9 cellular contexts compared by ENCODE assay signal in genomic region chr5:132394681-132395259, GRCh38. TPM values are rescaled to one million over a fixed set of nuclear protein-coding genes. Genes with fewer than 3 reads are reported as not detected.
A peak's percentile ranks its signal among the peaks of the same experiment; 100 is the strongest.
DNase-seq lines count a peak whose midpoint lies in the region; ATAC-seq, FAIRE-seq and TF ChIP-seq lines count a peak whose summit lies in the region.
"Had no signal": no experiment of that assay in that cellular context is flagged by ENCODE, and none has a peak within 500 bp of the region (broad histone marks: within the 10 kb centered on the region; RNA-seq: fewer than 3 reads in every experiment).

No MANE protein-coding gene starts in this region.

- H3K36me3 ChIP-seq in kidney epithelial cell (ENCODE audit: control insufficient read depth, insufficient read depth, low read length) (no peaks in the 10 kb centered on the region), MM.1S (replicated peaks; ENCODE audit: insufficient read depth, low read length) (no peaks in the 10 kb centered on the region), HepG2 (replicated peaks in 1 of 2; ENCODE audit: control insufficient read depth in 1 of 2, insufficient read depth in 2 of 2, low read length in 2 of 2) (peaks cover 1 to 4% of the 10 kb centered on the region in 2 experiments; a peak in 4 of 5 replicates), heart left ventricle (peaks cover 0 to 46% (median 26%) of the 10 kb centered on the region in 9 donors)

- H4K20me1 ChIP-seq in MM.1S (ENCODE audit: insufficient read depth, low read length) (no peaks in the 10 kb centered on the region), HepG2 (ENCODE audit: insufficient read depth, low read length) (no peaks in the 10 kb centered on the region)

- no peak overlapping the region for H3K27ac ChIP-seq in MM.1S (ENCODE audit: low read length)
- no peak overlapping the region for H3K27ac ChIP-seq in HepG2 (ENCODE audit: extremely low read length, insufficient read depth, low read length)
- peak overlapping the region in 1 of 12 donors; percentile 50 for H3K27ac ChIP-seq in heart left ventricle
- H3K27ac ChIP-seq: gastrocnemius medialis had no signal

- DNase-seq in GM10248 (ENCODE audit: extremely low spot score): peak; percentile 38
- peak; percentile 87 for DNase-seq in NCI-H1105 treated with DMSO at 0.1 percent for 48 hours (lab: John Stamatoyannopoulos, UW)
- peak; percentile 65 for DNase-seq in kidney epithelial cell (ENCODE audit: low read depth)
- DNase-seq in MM.1S: no peak
- DNase-seq in HepG2 (ENCODE audit: low spot score): no peak
- no peak for DNase-seq in heart left ventricle
- DNase-seq: gastrocnemius medialis had no signal

- intact Hi-C loops in HepG2 (cut with micrococcal nuclease; ENCODE audit: unreplicated experiment) (no loop called here), heart left ventricle (cut with DNase I) (no loop called here)

- no peaks in the 10 kb centered on the region for H3K4me1 ChIP-seq in MM.1S (ENCODE audit: low read length)
- peaks cover 10% of the 10 kb centered on the region for H3K4me1 ChIP-seq in HepG2 (ENCODE audit: insufficient read depth, low read length)
- peaks cover 0 to 13% (median 7%) of the 10 kb centered on the region in 12 donors for H3K4me1 ChIP-seq in heart left ventricle
- H3K4me1 ChIP-seq: gastrocnemius medialis had no signal

- no peak overlapping the region for H3K9ac ChIP-seq in MM.1S (ENCODE audit: low read length)
- H3K9ac ChIP-seq in HepG2 (ENCODE audit: insufficient read depth, low read depth, low read length): no peak overlapping the region

- TF ChIP-seq EP300 in HepG2 (IDR thresholded peaks at IDR 0.05; ENCODE audit: low read depth in 2 of 2, low read length in 2 of 2) (no peak), HepG2 (CRISPR knock-in tag; IDR thresholded peaks at IDR 0.05; ENCODE audit: borderline replicate concordance) (no peak)

- TF ChIP-seq RAD21 in HepG2 (CRISPR knock-in tag; IDR thresholded peaks at IDR 0.05): no peak

- TF ChIP-seq CTCF in GM10248 (IDR thresholded peaks at IDR 0.05; ENCODE audit: control extremely low read depth, extremely low read depth, low read depth, missing control alignments) (no peak), kidney epithelial cell (IDR thresholded peaks at IDR 0.05; ENCODE audit: insufficient read depth, low read length, poor library complexity, severe bottlenecking) (no peak), MM.1S (IDR thresholded peaks at IDR 0.05; ENCODE audit: low read length) (no peak), HepG2 (CRISPR knock-in tag; IDR thresholded peaks at IDR 0.05) (no peak), heart left ventricle (IDR thresholded peaks at IDR 0.05) (no peak)

- H2AFZ ChIP-seq in MM.1S (ENCODE audit: low read length): no peak overlapping the region
- H2AFZ ChIP-seq in HepG2 (ENCODE audit: low read length): no peak overlapping the region

- ATAC-seq in GM21529 (IDR thresholded peaks at IDR 0.05; ENCODE audit: unreplicated experiment) (peak; percentile 85), HG03439 (IDR thresholded peaks at IDR 0.05; ENCODE audit: unreplicated experiment) (no peak), HepG2 (no peak), heart left ventricle (no peak)
- ATAC-seq: gastrocnemius medialis had no signal

- H3K27me3 ChIP-seq in kidney epithelial cell (ENCODE audit: control insufficient read depth, insufficient read depth, low read length) (no peaks in the 10 kb centered on the region), MM.1S (replicated peaks; ENCODE audit: insufficient read depth, low read length) (no peaks in the 10 kb centered on the region), HepG2 (ENCODE audit: control insufficient read depth in 1 of 2, insufficient read depth in 2 of 2, low read length in 2 of 2) (no peaks in the 10 kb centered on the region), heart left ventricle (no peaks in the 10 kb centered on the region)
- H3K27me3 ChIP-seq: gastrocnemius medialis had no signal

- H3F3A ChIP-seq in MM.1S (ENCODE audit: insufficient read depth, low read length): no peaks in the 10 kb centered on the region

- H3K9me3 ChIP-seq in MM.1S (replicated peaks; ENCODE audit: insufficient read depth, low read length) (no peaks in the 10 kb centered on the region), HepG2 (ENCODE audit: low read length) (no peaks in the 10 kb centered on the region), heart left ventricle (no peaks in the 10 kb centered on the region)
- H3K9me3 ChIP-seq: gastrocnemius medialis had no signal

- no peak overlapping the region for H3K4me2 ChIP-seq in MM.1S (ENCODE audit: low read depth, low read length)
- H3K4me2 ChIP-seq in HepG2 (ENCODE audit: low read depth, low read length): no peak overlapping the region

- TF ChIP-seq POLR2A in HepG2 (IDR thresholded peaks at IDR 0.05; ENCODE audit: insufficient read depth in 1 of 2, low read depth in 2 of 2, low read length in 2 of 2): no peak
- TF ChIP-seq POLR2A in heart left ventricle (IDR thresholded peaks at IDR 0.05): no peak

- H3K9me2 ChIP-seq in MM.1S (replicated peaks; ENCODE audit: insufficient read depth, low read length): no peaks in the 10 kb centered on the region

- H3K4me3 ChIP-seq in kidney epithelial cell (ENCODE audit: low read depth, low read length) (no peak overlapping the region), MM.1S (ENCODE audit: low read length) (no peak overlapping the region), HepG2 (replicated peaks in 1 of 3; ENCODE audit: insufficient read depth in 1 of 3, low read depth in 2 of 3, low read length in 3 of 3) (no peak overlapping the region), heart left ventricle (no peak overlapping the region)
- H3K4me3 ChIP-seq: gastrocnemius medialis had no signal

- H3K79me2 ChIP-seq in MM.1S (ENCODE audit: low read length): no peaks in the 10 kb centered on the region
- H3K79me2 ChIP-seq in HepG2 (ENCODE audit: insufficient read depth, low read length): no peaks in the 10 kb centered on the region

- CTCF ChIA-PET in GM10248 (lab: Yijun Ruan, JAX) (interaction anchor here (0.8 to 11.9 kb wide), 10 partner anchors 8 to 134 kb away, joined by 3 to 255 read pairs (median 4); partner anchors contain the start of gene IRF1), HepG2 (lab: Yijun Ruan, JAX; ENCODE audit: low intra/inter-chr PET ratio, low total read pairs) (no interaction called here)

- BruUV-seq in HepG2 (replicated peaks; lab: Mats Ljungman, UMichigan): no TSS peak

- POLR2A ChIA-PET in GM10248 (lab: Yijun Ruan, JAX) (no interaction called here), HepG2 (lab: Yijun Ruan, JAX) (interaction anchor here (1.2 kb wide), 1 partner anchor 16 kb away, joined by 3 read pairs; no protein-coding TSS in a partner anchor)

- no peak for FAIRE-seq in HepG2 (lab: Jason Lieb, UNC)

- WGBS in HepG2 (ENCODE audit: low lambda C conversion rate): 90% methylated on average over 4 of the region's 4 CpGs
- WGBS in heart left ventricle, 4 donors: 81 to 87% (median 83%) methylated on average over 4 of the region's 4 CpGs

- in situ Hi-C loops in HepG2 (cut with HindIII; ENCODE audit: extremely low pct_ligation_motif_present, low pct_unique_long_range_greater_than_20kb): loop anchor here (25.0 kb wide), 1 partner anchor 268 kb away; the partner anchor contains the start of genes IL13 and IL4

TF ChIP-seq in HepG2, 621 proteins besides CTCF, POLR2A, EP300 and RAD21 (continues in another document):
- no peak for TF ChIP-seq IRX3 (CRISPR knock-in tag; IDR thresholded peaks at IDR 0.05; ENCODE audit: borderline replicate concordance, low read depth)
- TF ChIP-seq NFE2L1 (CRISPR knock-in tag; IDR thresholded peaks at IDR 0.05; ENCODE audit: borderline replicate concordance): no peak
- no peak for TF ChIP-seq POLR2AphosphoS5 (IDR thresholded peaks at IDR 0.05; ENCODE audit: low read depth, low read length)
- no peak for TF ChIP-seq TEAD3 (CRISPR knock-in tag; optimal IDR thresholded peaks at IDR 0.05; ENCODE audit: borderline replicate concordance)
- TF ChIP-seq NFYC (CRISPR knock-in tag; IDR thresholded peaks at IDR 0.05): no peak
- no peak for TF ChIP-seq BRD4 (CRISPR knock-in tag; IDR thresholded peaks at IDR 0.05)
- TF ChIP-seq ZNF564 (CRISPR knock-in tag; IDR thresholded peaks at IDR 0.05): no peak
- TF ChIP-seq ZNF740 (CRISPR knock-in tag; IDR thresholded peaks at IDR 0.05): no peak
- no peak for TF ChIP-seq HDAC2 (CRISPR knock-in tag; IDR thresholded peaks at IDR 0.05)
- no peak for TF ChIP-seq GLI4 (CRISPR knock-in tag; IDR thresholded peaks at IDR 0.05; ENCODE audit: borderline replicate concordance)
- no peak for TF ChIP-seq ZNF326 (CRISPR knock-in tag; IDR thresholded peaks at IDR 0.05; ENCODE audit: borderline replicate concordance)
- TF ChIP-seq AHR (CRISPR knock-in tag; IDR thresholded peaks at IDR 0.05): no peak

RNA-seq across cellular contexts. Expression of gene SLC22A5, which starts 25.3 kb away (rescaled TPM):
- 13.2 and 19.1 TPM in 2 replicates for total RNA-seq in kidney epithelial cell
- total RNA-seq in HepG2 (2016; rRNA removed; fragmentation: Illumina TruSeq; extraction: Trizol): 4.0 and 7.1 TPM in 2 replicates
- 1.7 and 1.8 TPM in 2 replicates for total RNA-seq in HepG2 (2016; cell fraction: cytosol; rRNA removed; fragmentation: Illumina TruSeq; extraction: Trizol; ENCODE audit: low read depth)
- total RNA-seq in HepG2 (2016; cell fraction: insoluble cytoplasmic fraction; rRNA removed; fragmentation: Illumina TruSeq; extraction: Trizol): 2.8 and 7.3 TPM in 2 replicates
- 4.9 and 5.0 TPM in 2 replicates for total RNA-seq in HepG2 (2016; cell fraction: membrane; rRNA removed; fragmentation: Illumina TruSeq; extraction: Trizol)
- 9.2 and 10.1 TPM in 2 replicates for total RNA-seq in HepG2 (2016; cell fraction: nucleus; rRNA removed; fragmentation: Illumina TruSeq; extraction: Trizol)
- 15.1 and 17.1 TPM in 2 replicates for polyA plus RNA-seq in HepG2 (2011; rRNA removed)
- 9.8 and 10.8 TPM in 2 replicates for polyA plus RNA-seq in HepG2 (2011; cell fraction: cytosol; rRNA removed)
- polyA plus RNA-seq in HepG2 (2011; cell fraction: nucleus; rRNA removed): 31.0 and 32.0 TPM in 2 replicates
- 4.3 and 4.5 TPM in 2 replicates for polyA plus RNA-seq in HepG2 (2012)
- polyA plus RNA-seq in HepG2 (2016; cell fraction: cytosol; fragmentation: Illumina TruSeq; extraction: Trizol; ENCODE audit: low read depth): 1.2 and 1.3 TPM in 2 replicates
- 3.2 and 3.9 TPM in 2 replicates for polyA plus RNA-seq in HepG2 (2016; cell fraction: insoluble cytoplasmic fraction; fragmentation: Illumina TruSeq; extraction: Trizol; ENCODE audit: low read depth)
- 2.6 TPM in 2 replicates for polyA plus RNA-seq in HepG2 (2016; cell fraction: membrane; fragmentation: Illumina TruSeq; extraction: Trizol; ENCODE audit: low read depth)
- polyA plus RNA-seq in HepG2 (2016; cell fraction: nucleus; fragmentation: Illumina TruSeq; extraction: Trizol; ENCODE audit: insufficient read depth, low read depth): 16.4 and 21.5 TPM in 2 replicates
- 40.2 and 159 TPM in 2 replicates for polyA minus RNA-seq in HepG2 (2011; rRNA and poly(A)+ RNA removed; ENCODE audit: low replicate concordance)
- polyA minus RNA-seq in HepG2 (2011; cell fraction: cytosol; rRNA and poly(A)+ RNA removed): 4.4 and 5.1 TPM in 2 replicates
- 10.6 and 10.7 TPM in 2 replicates for polyA minus RNA-seq in HepG2 (2011; cell fraction: nucleus; rRNA and poly(A)+ RNA removed)
- 10 to 100 TPM in 8 of 9 donors, 1 to 10 TPM in 1; 7.5 to 42.5 (median 13.5) TPM for total RNA-seq in heart left ventricle
- polyA plus RNA-seq in heart left ventricle: 10 to 100 TPM; 11.1 to 50.1 TPM

Comparison
In these comparisons a context has a peak if more than half of its experiments do, and no peak if none do; other contexts are left out.
1. DNase-seq: peak in GM10248 (single experiment), NCI-H1105 treated with DMSO at 0.1 percent for 48 hours (single experiment) and kidney epithelial cell (single experiment); none in MM.1S (single experiment), HepG2 (single experiment) and heart left ventricle (0 of 5).